Comparison of ENCODE assay signal across 13 cellular contexts in the genomic region with DNA sequence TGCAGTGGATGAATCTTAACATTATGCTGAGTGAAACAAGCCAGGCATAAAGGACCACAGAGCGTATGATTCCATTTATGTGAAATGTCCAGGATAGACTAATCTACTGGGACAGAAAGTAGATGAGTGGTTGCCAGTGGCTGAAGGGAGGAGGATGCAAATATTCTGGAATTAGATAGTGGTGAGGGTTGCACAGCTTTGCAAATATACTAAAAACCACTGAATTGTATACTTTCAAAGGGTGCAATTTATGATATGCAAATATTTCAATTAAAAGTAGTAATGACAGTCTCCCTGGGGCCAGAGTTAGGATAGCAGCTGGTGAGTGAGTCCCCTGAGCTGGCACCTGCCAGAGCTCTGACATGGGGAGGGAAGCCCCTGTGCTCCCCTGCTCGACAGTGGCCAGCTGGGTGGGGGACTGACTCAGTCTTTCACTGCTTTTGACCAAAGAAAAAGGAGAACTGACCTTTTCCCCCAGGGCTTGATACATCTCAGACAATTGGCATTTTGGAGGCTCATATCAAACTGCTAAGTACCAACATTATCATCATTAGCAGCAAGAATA.
"Had no signal": no experiment of that assay in that cellular context is flagged by ENCODE, and none has a peak within 500 bp of the region (broad histone marks: within the 10 kb centered on the region; RNA-seq: fewer than 3 reads in every experiment).

No MANE protein-coding gene starts in this region.

- H3K4me1 Mint-ChIP-seq: activated T-helper 17 cell treated with anti-CD3 and anti-CD28 coated beads, Interleukin-2, amount 50 U/mL, for 72 hours had no signal

- H3K9me3 Mint-ChIP-seq: activated CD4-positive, alpha-beta T cell treated with anti-CD3 and anti-CD28 coated beads, Interleukin-2, amount 10 ng/mL, durations not matched to agents 7 days and 5 days; activated naive CD4-positive, alpha-beta T cell treated with anti-CD3 and anti-CD28 coated beads for 36 hours; activated T-helper 17 cell treated with anti-CD3 and anti-CD28 coated beads, Interleukin-2, amount 50 U/mL, for 72 hours; natural killer cell treated with Interleukin-12 subunit alpha and Interleukin-12 subunit beta and Interleukin-15 and Interleukin-18, amount 100 ng/mL, for 72 hours; stimulated activated naive CD8-positive, alpha-beta T cell treated with anti-CD3 and anti-CD28 coated beads, Interleukin-15, amount 100 ng/mL, for 72 hours; T-helper 1 cell treated with Interleukin-12 subunit alpha and Interleukin-12 subunit beta and Interleukin-4 antibody, amounts not matched to agents 30 μg/mL and 1 μg/mL, for 36 hours had no signal

- H3K36me3 Mint-ChIP-seq: natural killer cell treated with Interleukin-12 subunit alpha and Interleukin-12 subunit beta and Interleukin-15 and Interleukin-18, amount 100 ng/mL, for 72 hours had no signal

- H3K27ac Mint-ChIP-seq: activated CD4-positive, alpha-beta T cell treated with anti-CD3 and anti-CD28 coated beads, Interleukin-2, amount 10 ng/mL, durations not matched to agents 7 days and 5 days; activated naive CD4-positive, alpha-beta T cell treated with anti-CD3 and anti-CD28 coated beads for 36 hours; activated T-helper 17 cell treated with anti-CD3 and anti-CD28 coated beads, Interleukin-2, amount 50 U/mL, for 72 hours; natural killer cell treated with Interleukin-12 subunit alpha and Interleukin-12 subunit beta and Interleukin-15 and Interleukin-18, amount 100 ng/mL, for 72 hours; stimulated activated naive CD8-positive, alpha-beta T cell treated with anti-CD3 and anti-CD28 coated beads, Interleukin-15, amount 100 ng/mL, for 72 hours; T-helper 1 cell treated with Interleukin-12 subunit alpha and Interleukin-12 subunit beta and Interleukin-4 antibody, amounts not matched to agents 30 μg/mL and 1 μg/mL, for 36 hours had no signal

- H3K4me1 ChIP-seq: testis had no signal

- DNase-seq: activated CD4-positive, alpha-beta T cell treated with anti-CD3 and anti-CD28 coated beads, Interleukin-2, amount 10 ng/mL, durations not matched to agents 7 days and 5 days; activated CD4-positive, CD25-positive, alpha-beta regulatory T cell; activated CD8-positive, alpha-beta memory T cell treated with anti-CD3 and anti-CD28 coated beads for 24 hours; activated naive CD4-positive, alpha-beta T cell treated with anti-CD3 and anti-CD28 coated beads for 36 hours; central memory CD4-positive, alpha-beta T cell; left colon; mesenchymal stem cell; stimulated activated CD4-positive, alpha-beta T cell treated with anti-CD3 and anti-CD28 coated beads, Interleukin-4, amount 100 ng/mL, for 1 hour; stimulated activated naive CD8-positive, alpha-beta T cell treated with anti-CD3 and anti-CD28 coated beads, Interleukin-15, amount 100 ng/mL, for 72 hours; testis had no signal

- H3K4me3 Mint-ChIP-seq: activated CD4-positive, alpha-beta T cell treated with anti-CD3 and anti-CD28 coated beads, Interleukin-2, amount 10 ng/mL, durations not matched to agents 7 days and 5 days; activated naive CD4-positive, alpha-beta T cell treated with anti-CD3 and anti-CD28 coated beads for 36 hours; activated T-helper 17 cell treated with anti-CD3 and anti-CD28 coated beads, Interleukin-2, amount 50 U/mL, for 72 hours; natural killer cell treated with Interleukin-12 subunit alpha and Interleukin-12 subunit beta and Interleukin-15 and Interleukin-18, amount 100 ng/mL, for 72 hours; stimulated activated naive CD8-positive, alpha-beta T cell treated with anti-CD3 and anti-CD28 coated beads, Interleukin-15, amount 100 ng/mL, for 72 hours; T-helper 1 cell treated with Interleukin-12 subunit alpha and Interleukin-12 subunit beta and Interleukin-4 antibody, amounts not matched to agents 30 μg/mL and 1 μg/mL, for 36 hours had no signal

- H3K27ac ChIP-seq: testis had no signal

- H3K9me3 ChIP-seq: testis had no signal

- ATAC-seq: activated T-helper 17 cell treated with anti-CD3 and anti-CD28 coated beads, Interleukin-2, amount 50 U/mL, for 72 hours; left colon; natural killer cell treated with Interleukin-12 subunit alpha and Interleukin-12 subunit beta and Interleukin-15 and Interleukin-18, amount 100 ng/mL, for 72 hours; stimulated activated naive CD8-positive, alpha-beta T cell treated with anti-CD3 and anti-CD28 coated beads, Interleukin-15, amount 100 ng/mL, for 72 hours had no signal

- H3K4me3 ChIP-seq: testis had no signal

- H3K27me3 ChIP-seq: testis had no signal
